In the genomic region with DNA sequence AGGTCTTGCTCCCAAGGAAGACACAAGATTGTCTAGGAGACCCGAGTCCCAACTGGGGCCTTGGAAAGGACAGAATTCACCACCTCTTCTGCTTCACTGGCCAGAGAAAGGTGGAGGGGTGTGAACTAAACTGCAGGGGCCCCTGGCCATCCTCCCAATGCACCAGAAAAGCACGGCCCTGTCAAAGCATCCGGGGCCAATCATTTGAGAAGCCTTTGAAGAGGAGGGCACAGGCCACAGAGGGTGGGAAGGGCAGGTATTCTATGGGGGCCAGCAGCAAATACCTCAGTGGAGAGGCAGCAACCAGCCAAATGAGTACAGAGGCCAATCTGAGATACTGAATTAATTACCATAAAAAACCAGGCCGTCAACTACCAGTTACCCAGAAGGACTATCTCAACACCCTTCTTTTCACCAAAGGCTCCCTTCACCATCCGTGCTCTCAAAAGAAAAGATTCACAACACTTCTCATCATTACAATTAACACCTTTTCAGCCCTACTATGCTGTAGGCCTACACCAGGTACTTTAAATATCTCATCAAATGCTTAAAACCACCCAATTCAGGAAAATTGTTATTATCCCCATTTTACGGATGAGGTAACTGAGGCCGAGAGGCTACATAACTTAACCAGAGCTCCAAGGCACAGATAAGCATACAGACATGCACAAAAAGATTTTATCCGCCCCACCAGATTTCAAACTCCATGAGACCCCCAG, we compare ENCODE assay signal across 23 cellular contexts. TPM values are rescaled to one million over a fixed set of nuclear protein-coding genes. Genes with fewer than 3 reads are reported as not detected.
DNase-seq lines count a peak whose midpoint lies in the region; ATAC-seq and TF ChIP-seq lines count a peak whose summit lies in the region.
"Had no signal": no experiment of that assay in that cellular context is flagged by ENCODE, and none has a peak within 500 bp of the region (broad histone marks: within the 10 kb centered on the region; RNA-seq: fewer than 3 reads in every experiment).

No MANE protein-coding gene starts in this region.

- no peaks in the 10 kb centered on the region for H3K27me3 ChIP-seq in hepatocyte
- H3K27me3 ChIP-seq: BLaER1 treated with 17β-estradiol and CSF1 and Interleukin-3, amounts not matched to agents 10 nM and 100 nM; left lung; ovary had no signal

- no peak overlapping the region for H2AFZ ChIP-seq in hepatocyte

- no peak overlapping the region for H3K4me3 Mint-ChIP-seq in activated naive CD8-positive, alpha-beta T cell
- no peak overlapping the region for H3K4me3 Mint-ChIP-seq in activated naive CD8-positive, alpha-beta T cell treated with anti-CD3 and anti-CD28 coated beads, Interleukin-2, amount 50 U/mL, for 24 hours
- H3K4me3 Mint-ChIP-seq in T-helper 17 cell = no peak overlapping the region
- no peak overlapping the region for H3K4me3 Mint-ChIP-seq in dendritic cell treated with granulocyte-macrophage colony-stimulating factor and Interleukin-4, amounts not matched to agents 40 ng/mL and 50 ng/mL, for 4 days
- H3K4me3 Mint-ChIP-seq: activated naive CD4-positive, alpha-beta T cell treated with anti-CD3 and anti-CD28 coated beads, Interleukin-2, amount 10 ng/mL, durations not matched to agents 7 days and 5 days; nephron progenitor cell; T-helper 2 cell treated with Interferon-gamma antibody and Interleukin-4, amounts not matched to agents 5 μg/mL and 100 μg/mL, for 36 hours had no signal

- no peaks in the 10 kb centered on the region for H3K9me3 Mint-ChIP-seq in activated naive CD8-positive, alpha-beta T cell (ENCODE audit: low read depth)
- H3K9me3 Mint-ChIP-seq in activated naive CD8-positive, alpha-beta T cell treated with anti-CD3 and anti-CD28 coated beads, Interleukin-2, amount 50 U/mL, for 24 hours = no peaks in the 10 kb centered on the region
- H3K9me3 Mint-ChIP-seq in dendritic cell treated with granulocyte-macrophage colony-stimulating factor and Interleukin-4, amounts not matched to agents 40 ng/mL and 50 ng/mL, for 4 days = no peaks in the 10 kb centered on the region
- H3K9me3 Mint-ChIP-seq: activated naive CD4-positive, alpha-beta T cell treated with anti-CD3 and anti-CD28 coated beads, Interleukin-2, amount 10 ng/mL, durations not matched to agents 7 days and 5 days; nephron progenitor cell; T-helper 2 cell treated with Interferon-gamma antibody and Interleukin-4, amounts not matched to agents 5 μg/mL and 100 μg/mL, for 36 hours had no signal

- H3K4me1 Mint-ChIP-seq in activated naive CD8-positive, alpha-beta T cell (ENCODE audit: low read depth) = peaks cover 83% of the 10 kb centered on the region
- peaks cover 65% of the 10 kb centered on the region for H3K4me1 Mint-ChIP-seq in activated naive CD8-positive, alpha-beta T cell treated with anti-CD3 and anti-CD28 coated beads, Interleukin-2, amount 50 U/mL, for 24 hours
- H3K4me1 Mint-ChIP-seq in T-helper 17 cell = peaks cover 59% of the 10 kb centered on the region
- H3K4me1 Mint-ChIP-seq in dendritic cell treated with granulocyte-macrophage colony-stimulating factor and Interleukin-4, amounts not matched to agents 40 ng/mL and 50 ng/mL, for 4 days (ENCODE audit: low read depth) = peaks cover 87% of the 10 kb centered on the region

- H3K27me3 Mint-ChIP-seq in activated naive CD8-positive, alpha-beta T cell = no peaks in the 10 kb centered on the region
- H3K27me3 Mint-ChIP-seq in activated naive CD8-positive, alpha-beta T cell treated with anti-CD3 and anti-CD28 coated beads, Interleukin-2, amount 50 U/mL, for 24 hours = no peaks in the 10 kb centered on the region
- H3K27me3 Mint-ChIP-seq in T-helper 17 cell = no peaks in the 10 kb centered on the region
- no peaks in the 10 kb centered on the region for H3K27me3 Mint-ChIP-seq in dendritic cell treated with granulocyte-macrophage colony-stimulating factor and Interleukin-4, amounts not matched to agents 40 ng/mL and 50 ng/mL, for 4 days
- H3K27me3 Mint-ChIP-seq: activated naive CD4-positive, alpha-beta T cell treated with anti-CD3 and anti-CD28 coated beads, Interleukin-2, amount 10 ng/mL, durations not matched to agents 7 days and 5 days had no signal

- peaks cover 7% of the 10 kb centered on the region for H4K20me1 ChIP-seq in hepatocyte (ENCODE audit: insufficient read depth, poor library complexity, severe bottlenecking)

- peaks cover 76% of the 10 kb centered on the region for H3K79me2 ChIP-seq in hepatocyte

- no peaks in the 10 kb centered on the region for H3K36me3 ChIP-seq in hepatocyte (replicated peaks; ENCODE audit: insufficient read depth, low read depth)
- H3K36me3 ChIP-seq: left lung, ovary, thoracic aorta had no signal

- no peak overlapping the region for H3K4me3 ChIP-seq in hepatocyte
- H3K4me3 ChIP-seq: BLaER1 treated with 17β-estradiol and CSF1 and Interleukin-3, amounts not matched to agents 10 nM and 100 nM; left lung; ovary; smooth muscle cell; thoracic aorta had no signal

- WGBS in hepatocyte (ENCODE audit: low lambda C conversion rate, missing lambda C conversion rate) = 83% methylated on average over 8 of the region's 8 CpGs

- DNase-seq in activated naive CD8-positive, alpha-beta T cell treated with anti-CD3 and anti-CD28 coated beads, Interleukin-2, amount 50 U/mL, for 24 hours = no peak
- no peak for DNase-seq in T-helper 17 cell
- DNase-seq in stimulated activated CD8-positive, alpha-beta memory T cell treated with anti-CD3 and anti-CD28 coated beads, Interleukin-4, amount 100 ng/mL, for 48 hours = peak; percentile 16
- DNase-seq in NCI-H1417 (lab: John Stamatoyannopoulos, UW) = no peak
- DNase-seq in stimulated activated naive CD4-positive, alpha-beta T cell (lab: John Stamatoyannopoulos, UW) = no peak
- DNase-seq in hepatocyte (ENCODE audit: low spot score) = no peak
- DNase-seq: activated CD4-positive, alpha-beta T cell treated with anti-CD3 and anti-CD28 coated beads for 4 hours; activated naive CD4-positive, alpha-beta T cell treated with anti-CD3 and anti-CD28 coated beads, Interleukin-2, amount 10 ng/mL, durations not matched to agents 7 days and 5 days; EL; head of caudate nucleus; left lung; midbrain; NCI-H1105; NCI-H2029; NCI-H2227 treated with DMSO at 0.1 percent for 48 hours; nephron progenitor cell; ovary had no signal

- no peak overlapping the region for H3K27ac ChIP-seq in hepatocyte
- H3K27ac ChIP-seq: left lung, ovary, thoracic aorta had no signal

- H3K4me2 ChIP-seq in hepatocyte = no peak overlapping the region
- H3K4me2 ChIP-seq: smooth muscle cell had no signal

- no peak for TF ChIP-seq CTCF in hepatocyte (IDR thresholded peaks at IDR 0.05; ENCODE audit: poor library complexity)

- H3K36me3 Mint-ChIP-seq in activated naive CD8-positive, alpha-beta T cell = peaks cover 2% of the 10 kb centered on the region
- H3K36me3 Mint-ChIP-seq in activated naive CD8-positive, alpha-beta T cell treated with anti-CD3 and anti-CD28 coated beads, Interleukin-2, amount 50 U/mL, for 24 hours (ENCODE audit: low read depth) = no peaks in the 10 kb centered on the region
- H3K36me3 Mint-ChIP-seq in T-helper 17 cell (ENCODE audit: low read depth) = no peaks in the 10 kb centered on the region
- peaks cover 38% of the 10 kb centered on the region for H3K36me3 Mint-ChIP-seq in dendritic cell treated with granulocyte-macrophage colony-stimulating factor and Interleukin-4, amounts not matched to agents 40 ng/mL and 50 ng/mL, for 4 days (ENCODE audit: low read depth)

- no peaks in the 10 kb centered on the region for H3K9me2 ChIP-seq in hepatocyte (replicated peaks; ENCODE audit: insufficient read depth)

- peak overlapping the region; percentile 90 for H3K27ac Mint-ChIP-seq in activated naive CD8-positive, alpha-beta T cell
- H3K27ac Mint-ChIP-seq in activated naive CD8-positive, alpha-beta T cell treated with anti-CD3 and anti-CD28 coated beads, Interleukin-2, amount 50 U/mL, for 24 hours = no peak overlapping the region
- H3K27ac Mint-ChIP-seq in T-helper 17 cell = peak overlapping the region; percentile 81
- H3K27ac Mint-ChIP-seq in dendritic cell treated with granulocyte-macrophage colony-stimulating factor and Interleukin-4, amounts not matched to agents 40 ng/mL and 50 ng/mL, for 4 days = peak overlapping the region; percentile 53
- H3K27ac Mint-ChIP-seq: activated naive CD4-positive, alpha-beta T cell treated with anti-CD3 and anti-CD28 coated beads, Interleukin-2, amount 10 ng/mL, durations not matched to agents 7 days and 5 days; nephron progenitor cell; T-helper 2 cell treated with Interferon-gamma antibody and Interleukin-4, amounts not matched to agents 5 μg/mL and 100 μg/mL, for 36 hours had no signal

- ATAC-seq in activated naive CD8-positive, alpha-beta T cell treated with anti-CD3 and anti-CD28 coated beads, Interleukin-2, amount 50 U/mL, for 24 hours = no peak
- ATAC-seq in T-helper 17 cell = no peak
- ATAC-seq: left lung had no signal

- intact Hi-C loops in dendritic cell treated with granulocyte-macrophage colony-stimulating factor and Interleukin-4, amounts not matched to agents 40 ng/mL and 50 ng/mL, for 4 days (cut with micrococcal nuclease) = no loop called here

- peaks cover 17% of the 10 kb centered on the region for H3K4me1 ChIP-seq in hepatocyte (ENCODE audit: insufficient read depth)

- no peaks in the 10 kb centered on the region for H3K9me3 ChIP-seq in T-helper 17 cell (ENCODE audit: control insufficient read depth, low read length, poor library complexity, severe bottlenecking)
- H3K9me3 ChIP-seq in hepatocyte (ENCODE audit: low read depth) = no peaks in the 10 kb centered on the region
- H3K9me3 ChIP-seq: BLaER1 treated with 17β-estradiol and CSF1 and Interleukin-3, amounts not matched to agents 10 nM and 100 nM; left lung; ovary; thoracic aorta had no signal

RNA-seq across cellular contexts. Expression of gene TRERF1, which starts 50.7 kb away (rescaled TPM):
- total RNA-seq in T-helper 17 cell (10 to 100 TPM; 28.6 to 31.2 TPM), hepatocyte (3.1 and 5.1 TPM in 2 replicates)
- 3.2 and 5.2 TPM in 2 replicates for polyA plus RNA-seq in hepatocyte
